In the genomic region with DNA sequence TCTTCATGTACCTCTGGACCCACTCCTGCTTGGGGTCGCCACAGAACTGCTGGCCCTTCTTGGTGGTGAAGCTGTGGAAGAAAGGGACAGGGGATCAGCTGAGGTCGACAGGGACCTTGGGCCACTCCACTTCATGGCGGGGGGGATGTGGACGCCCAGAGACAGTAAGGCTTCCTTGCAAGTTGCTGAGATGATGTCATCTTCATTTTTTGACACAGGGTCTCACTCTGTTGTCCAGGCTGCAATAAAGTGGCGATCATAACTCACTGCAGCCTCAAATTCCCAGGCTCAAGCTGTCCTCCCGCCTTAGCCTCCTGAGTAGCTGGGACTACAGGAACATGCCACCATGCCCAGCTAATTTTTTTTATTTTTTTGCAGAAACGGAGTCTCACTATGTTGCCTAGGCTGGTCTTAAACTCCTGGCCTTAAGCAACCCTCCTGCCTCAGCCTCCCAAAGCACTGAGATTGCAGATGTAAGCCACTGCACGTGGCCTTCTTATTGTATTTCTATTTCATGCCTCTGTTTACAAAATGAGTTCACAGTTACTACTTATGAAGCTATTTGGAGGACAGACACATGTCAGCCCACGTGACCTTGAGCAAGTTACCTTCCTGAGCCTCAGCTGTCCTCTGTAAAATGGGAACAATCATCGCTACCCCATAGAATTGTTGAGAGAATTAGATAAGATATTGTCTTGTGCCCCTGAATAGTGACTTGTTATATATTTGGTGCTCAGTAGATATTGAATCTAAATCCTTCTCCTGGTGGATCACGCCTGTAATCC, we compare ENCODE assay signal across 1 cellular context.
TF ChIP-seq lines count a peak whose summit lies in the region.

No MANE protein-coding gene starts in this region.

TF ChIP-seq in HepG2, 621 proteins besides CTCF, POLR2A, EP300 and RAD21:
- TF ChIP-seq, protein P1, sequence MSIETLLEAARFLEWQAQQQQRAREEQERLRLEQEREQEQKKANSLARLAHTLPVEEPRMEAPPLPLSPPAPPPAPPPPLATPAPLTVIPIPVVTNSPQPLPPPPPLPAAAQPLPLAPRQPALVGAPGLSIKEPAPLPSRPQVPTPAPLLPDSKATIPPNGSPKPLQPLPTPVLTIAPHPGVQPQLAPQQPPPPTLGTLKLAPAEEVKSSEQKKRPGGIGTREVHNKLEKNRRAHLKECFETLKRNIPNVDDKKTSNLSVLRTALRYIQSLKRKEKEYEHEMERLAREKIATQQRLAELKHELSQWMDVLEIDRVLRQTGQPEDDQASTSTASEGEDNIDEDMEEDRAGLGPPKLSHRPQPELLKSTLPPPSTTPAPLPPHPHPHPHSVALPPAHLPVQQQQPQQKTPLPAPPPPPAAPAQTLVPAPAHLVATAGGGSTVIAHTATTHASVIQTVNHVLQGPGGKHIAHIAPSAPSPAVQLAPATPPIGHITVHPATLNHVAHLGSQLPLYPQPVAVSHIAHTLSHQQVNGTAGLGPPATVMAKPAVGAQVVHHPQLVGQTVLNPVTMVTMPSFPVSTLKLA (IDR thresholded peaks at IDR 0.05), result peak; percentile 65
- peak; percentile 57 for TF ChIP-seq ATF7 (IDR thresholded peaks at IDR 0.05)
- TF ChIP-seq ATF7 (CRISPR knock-in tag; IDR thresholded peaks at IDR 0.05), result no peak
- TF ChIP-seq, protein P2, sequence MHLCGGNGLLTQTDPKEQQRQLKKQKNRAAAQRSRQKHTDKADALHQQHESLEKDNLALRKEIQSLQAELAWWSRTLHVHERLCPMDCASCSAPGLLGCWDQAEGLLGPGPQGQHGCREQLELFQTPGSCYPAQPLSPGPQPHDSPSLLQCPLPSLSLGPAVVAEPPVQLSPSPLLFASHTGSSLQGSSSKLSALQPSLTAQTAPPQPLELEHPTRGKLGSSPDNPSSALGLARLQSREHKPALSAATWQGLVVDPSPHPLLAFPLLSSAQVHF (CRISPR knock-in tag; IDR thresholded peaks at IDR 0.05), result no peak
